Comparison of ENCODE assay signal across 7 cellular contexts in genomic region chr1:11538886-11539285, GRCh38. TPM values are rescaled to one million over a fixed set of nuclear protein-coding genes. Genes with fewer than 3 reads are reported as not detected.
"Had no signal": no experiment of that assay in that cellular context is flagged by ENCODE, and none has a peak within 500 bp of the region (broad histone marks: within the 10 kb centered on the region; RNA-seq: fewer than 3 reads in every experiment).

No MANE protein-coding gene starts in this region.

- H3K27ac Mint-ChIP-seq: HFFc6 had no signal

- DNase-seq: GM23248, GOT3, HFFc6, IMR-90 had no signal

- H3K4me3 ChIP-seq: GM23248, HAP-1, K562 had no signal

- H3K9me3 Mint-ChIP-seq: HFFc6 had no signal

- H3K9me3 ChIP-seq: HAP-1 had no signal

- H3K36me3 ChIP-seq: HAP-1 had no signal

- H2AFZ ChIP-seq: GM23248 had no signal

- H3K27ac ChIP-seq: GM23248, HL-60 had no signal

- H3K4me1 ChIP-seq: HAP-1 had no signal

- H3K9ac ChIP-seq: GM23248 had no signal

- H3K4me3 Mint-ChIP-seq: HFFc6 had no signal

RNA-seq across cellular contexts. Expression of gene DISP3, which starts 59.9 kb away (rescaled TPM):
- total RNA-seq: GM23248, HFFc6, IMR-90 had no signal
- polyA plus RNA-seq: GM23248 had no signal
